In the genomic region with DNA sequence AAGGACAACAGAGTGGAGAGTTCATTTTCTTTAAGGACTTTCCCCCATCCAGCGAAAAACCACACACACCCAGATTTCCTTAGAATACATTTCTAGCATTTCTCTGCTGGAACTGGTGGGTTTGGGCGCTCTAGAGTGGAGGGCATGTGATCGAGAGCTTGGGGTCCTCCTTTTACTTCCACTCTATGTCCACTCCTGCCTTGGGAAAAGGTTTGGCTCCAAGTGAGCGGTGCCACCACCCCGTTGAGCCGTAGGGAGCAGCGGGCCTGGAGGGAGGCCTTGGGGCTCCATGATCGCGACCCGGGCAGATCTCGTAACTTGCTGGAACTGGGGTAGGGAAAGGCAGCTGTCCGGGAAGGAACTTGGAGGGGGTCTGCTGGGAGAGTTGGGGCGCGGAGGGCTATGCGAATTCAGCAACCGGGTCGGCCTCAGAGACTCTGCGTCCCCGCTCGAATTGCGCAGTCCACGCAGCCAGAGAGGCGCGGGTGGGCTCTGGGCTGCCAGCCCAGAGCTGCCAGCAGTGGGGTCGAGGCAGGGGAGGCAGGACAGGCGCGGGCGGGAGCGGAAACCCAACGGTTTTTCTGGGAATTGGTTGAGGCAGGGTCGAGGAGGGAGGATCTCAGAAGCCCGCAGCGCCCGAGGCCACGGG, we compare ENCODE assay signal across 20 cellular contexts. TPM values are rescaled to one million over a fixed set of nuclear protein-coding genes. Genes with fewer than 3 reads are reported as not detected.
DNase-seq lines count a peak whose midpoint lies in the region; ATAC-seq and TF ChIP-seq lines count a peak whose summit lies in the region.
"Had no signal": no experiment of that assay in that cellular context is flagged by ENCODE, and none has a peak within 500 bp of the region (broad histone marks: within the 10 kb centered on the region; RNA-seq: fewer than 3 reads in every experiment).

No MANE protein-coding gene starts in this region.

- H2AFZ ChIP-seq in neuronal stem cell (ENCODE audit: low read length), result peak overlapping the region; percentile 66

- peak overlapping the region; percentile 34 for H3K4me3 Mint-ChIP-seq in endothelial cell (ENCODE audit: unreplicated experiment)

- H3K27ac ChIP-seq in neuronal stem cell (replicated peaks; ENCODE audit: low read length) (no peak overlapping the region), substantia nigra (ENCODE audit: low read depth, low read length, poor library complexity, severe bottlenecking) (no peak overlapping the region)
- H3K27ac ChIP-seq: epithelial cell of prostate, sigmoid colon had no signal

- DNase-seq in GF-D8 (lab: John Stamatoyannopoulos, UW), result peak; percentile 11
- DNase-seq in MG63, result no peak
- no peak for DNase-seq in endothelial cell (ENCODE audit: low spot score)
- DNase-seq in neuronal stem cell (ENCODE audit: low spot score), result no peak
- DNase-seq in left lobe of liver (ENCODE audit: low spot score), result no peak
- DNase-seq in LoVo (ENCODE audit: low spot score), result no peak
- DNase-seq in substantia nigra (lab: John Stamatoyannopoulos, UW), result no peak
- no peak for DNase-seq in EL
- DNase-seq: activated CD4-positive, alpha-beta T cell treated with anti-CD3 and anti-CD28 coated beads, Interleukin-2, amount 50 U/mL, for 1 hour; activated gamma-delta T cell treated with Interleukin-2 at 50 U/mL for 16 hours; kidney glomerular epithelial cell; NCI-H1930; NCI-H526 treated with DMSO at 0.1 percent for 48 hours; sigmoid colon; stimulated activated naive CD4-positive, alpha-beta T cell treated with Interleukin-2 at 50 U/mL for 16 hours had no signal

- H3K4me1 Mint-ChIP-seq in endothelial cell (ENCODE audit: unreplicated experiment), result peaks cover 6% of the 10 kb centered on the region

- H3K36me3 ChIP-seq in MG63 (peaks cover 18% of the 10 kb centered on the region), neuronal stem cell (replicated peaks in 1 of 2; ENCODE audit: control insufficient read depth in 2 of 2, insufficient read depth in 2 of 2, low read length in 2 of 2) (no peaks in the 10 kb centered on the region)
- H3K36me3 ChIP-seq: sigmoid colon had no signal

- H4K91ac ChIP-seq in neuronal stem cell (ENCODE audit: low read depth, low read length, poor library complexity), result no peak overlapping the region

- TF ChIP-seq CTCF in endothelial cell (IDR thresholded peaks at IDR 0.05; ENCODE audit: unreplicated experiment), result no peak

- no peak overlapping the region for H3K4me2 ChIP-seq in neuronal stem cell (ENCODE audit: insufficient read depth, low read length, poor library complexity, severe bottlenecking)

- H3K9me3 Mint-ChIP-seq in endothelial cell (ENCODE audit: unreplicated experiment), result no peaks in the 10 kb centered on the region
- H3K9me3 Mint-ChIP-seq: T-helper 2 cell treated with Interferon-gamma antibody and Interleukin-4, amounts not matched to agents 5 μg/mL and 100 μg/mL, for 36 hours had no signal

- no peaks in the 10 kb centered on the region for H3K79me1 ChIP-seq in neuronal stem cell (ENCODE audit: low read depth, low read length)

- H3K9ac ChIP-seq in neuronal stem cell (ENCODE audit: low read depth, low read length, poor library complexity), result no peak overlapping the region

- no CpG with 5 or more reads among the region's 35 CpGs for WGBS in neuronal stem cell (ENCODE audit: extremely low coverage in 2 of 2, insufficient read length in 2 of 2, insufficient replicate concordance in 1 of 2), 2 donors

- no peak overlapping the region for H2BK5ac ChIP-seq in neuronal stem cell (ENCODE audit: low read length)

- peak overlapping the region; percentile 2 for H2AK5ac ChIP-seq in neuronal stem cell (ENCODE audit: low read depth, low read length)

- H3K27me3 ChIP-seq in MG63 (no peaks in the 10 kb centered on the region), neuronal stem cell (ENCODE audit: control insufficient read depth in 3 of 3, insufficient read depth in 3 of 3, low read depth in 1 of 3, low read length in 3 of 3) (peaks cover 58 to 99% (median 88%) of the 10 kb centered on the region in 3 experiments)

- no peak overlapping the region for H2BK12ac ChIP-seq in neuronal stem cell (ENCODE audit: low read length)

- H3K4me3 ChIP-seq in MG63, result peak overlapping the region; percentile 72
- no peak overlapping the region for H3K4me3 ChIP-seq in neuronal stem cell (ENCODE audit: low read length in 2 of 2)

- H3K18ac ChIP-seq in neuronal stem cell (ENCODE audit: low read length), result peak overlapping the region; percentile 55

- no peak overlapping the region for H3K14ac ChIP-seq in neuronal stem cell (ENCODE audit: low read length)

- no peak overlapping the region for H3K4ac ChIP-seq in neuronal stem cell (ENCODE audit: low read length)

- H3K36me3 Mint-ChIP-seq in endothelial cell (ENCODE audit: low read depth, unreplicated experiment), result peaks cover 6% of the 10 kb centered on the region

- H3K27me3 Mint-ChIP-seq in endothelial cell (ENCODE audit: unreplicated experiment), result peaks cover 46% of the 10 kb centered on the region

- H3K23ac ChIP-seq in neuronal stem cell (ENCODE audit: low read depth, low read length, poor library complexity), result no peak overlapping the region

- no peak overlapping the region for H2BK15ac ChIP-seq in neuronal stem cell (ENCODE audit: low read length)

- H3K9me3 ChIP-seq in MG63, result no peaks in the 10 kb centered on the region
- H3K9me3 ChIP-seq in neuronal stem cell (replicated peaks in 1 of 2; ENCODE audit: control insufficient read depth in 2 of 2, insufficient read depth in 1 of 2, low read depth in 1 of 2, low read length in 2 of 2), result peaks cover 0 to 9% of the 10 kb centered on the region in 2 donors
- H3K9me3 ChIP-seq: sigmoid colon had no signal

- H2BK120ac ChIP-seq in neuronal stem cell (ENCODE audit: low read depth, low read length), result no peak overlapping the region

- H4K8ac ChIP-seq in neuronal stem cell (ENCODE audit: low read depth, low read length), result no peak overlapping the region

- H3K4me1 ChIP-seq in neuronal stem cell (ENCODE audit: control insufficient read depth in 2 of 2, insufficient read depth in 1 of 2, low read depth in 1 of 2, low read length in 2 of 2), result peaks cover 7 to 17% of the 10 kb centered on the region in 2 donors

- no peak overlapping the region for H3K27ac Mint-ChIP-seq in endothelial cell (ENCODE audit: unreplicated experiment)
- H3K27ac Mint-ChIP-seq: T-helper 2 cell treated with Interferon-gamma antibody and Interleukin-4, amounts not matched to agents 5 μg/mL and 100 μg/mL, for 36 hours had no signal

- ATAC-seq in left lobe of liver, result no peak

RNA-seq across cellular contexts. Expression of gene DLX4, which starts 2.3 kb away (rescaled TPM):
- 6.1 and 8.6 TPM in 2 replicates for total RNA-seq in MG63 (2014; rRNA removed; shearing (Covaris generic); ENCODE audit: low replicate concordance)
- total RNA-seq in endothelial cell (ENCODE audit: unreplicated experiment) (0.36 TPM), left lobe of liver (not detected)
- polyA plus RNA-seq in neuronal stem cell (2013, experiment 1 of 2), result 0.45 TPM
- 0.61 TPM for polyA plus RNA-seq in neuronal stem cell (2013, experiment 2 of 2)
- total RNA-seq: RPMI7951, sigmoid colon had no signal

RNA-seq across cellular contexts. Expression of gene DLX3, which starts 23.7 kb away (rescaled TPM):
- 2.5 and 5.3 TPM in 2 replicates for total RNA-seq in MG63 (2014; rRNA removed; shearing (Covaris generic); ENCODE audit: low replicate concordance)
- 0.13 TPM for total RNA-seq in endothelial cell (ENCODE audit: unreplicated experiment)
- polyA plus RNA-seq in neuronal stem cell (2013, experiment 1 of 2), result 1.2 TPM
- 1.1 TPM for polyA plus RNA-seq in neuronal stem cell (2013, experiment 2 of 2)
- not detected for total RNA-seq in left lobe of liver
- total RNA-seq: cardiac septum, RPMI7951 had no signal
- polyA plus RNA-seq: CD14-positive monocyte had no signal
